21 cellular contexts compared by ENCODE assay signal in genomic region chr1:181345146-181345545, GRCh38.
"Had no signal": no experiment of that assay in that cellular context is flagged by ENCODE, and none has a peak within 500 bp of the region (broad histone marks: within the 10 kb centered on the region; RNA-seq: fewer than 3 reads in every experiment).

No MANE protein-coding gene starts in this region.

- H3K4me1 ChIP-seq: esophagus muscularis mucosa, gastrocnemius medialis, heart right ventricle, right atrium auricular region, sigmoid colon, transverse colon had no signal

- H3K27ac ChIP-seq: epithelial cell of prostate, esophagus muscularis mucosa, gastrocnemius medialis, heart right ventricle, right atrium auricular region, sigmoid colon, skin epidermis, thoracic aorta, transverse colon had no signal

- H3K27me3 ChIP-seq: esophagus muscularis mucosa, gastrocnemius medialis, right atrium auricular region, sigmoid colon, transverse colon had no signal

- H3K4me3 ChIP-seq: esophagus muscularis mucosa, gastrocnemius medialis, heart right ventricle, right atrium auricular region, sigmoid colon, skin epidermis, thoracic aorta, transverse colon had no signal

- DNase-seq: effector memory CD4-positive, alpha-beta T cell; gastrocnemius medialis; heart right ventricle; hypothalamus; mammary epithelial cell; naive thymus-derived CD4-positive, alpha-beta T cell; nephron progenitor cell; posterior cingulate gyrus; sigmoid colon; stimulated activated CD4-positive, alpha-beta T cell treated with anti-CD3 and anti-CD28 coated beads, Interleukin-2, amount 100 ng/mL, for 24 hours; stimulated activated CD4-positive, alpha-beta T cell treated with anti-CD3 and anti-CD28 coated beads, Interleukin-4, amount 100 ng/mL, for 4 hours; stimulated activated naive B cell treated with anti-CD40 and anti-IgM and Interleukin-4, amounts not matched to agents 10 μg/mL and 1 μg/mL and 100 μg/mL, for 72 hours; stimulated activated naive CD8-positive, alpha-beta T cell treated with anti-CD3 and anti-CD28 coated beads, Interleukin-15, amount 100 ng/mL, for 72 hours; substantia nigra; transverse colon had no signal

- H3K9me3 ChIP-seq: esophagus muscularis mucosa, gastrocnemius medialis, heart right ventricle, right atrium auricular region, sigmoid colon, thoracic aorta, transverse colon had no signal

- H3K36me3 ChIP-seq: esophagus muscularis mucosa, gastrocnemius medialis, heart right ventricle, right atrium auricular region, sigmoid colon, thoracic aorta, transverse colon had no signal

- FAIRE-seq: islet of Langerhans had no signal
